Comparison of ENCODE assay signal across 20 cellular contexts in the genomic region with DNA sequence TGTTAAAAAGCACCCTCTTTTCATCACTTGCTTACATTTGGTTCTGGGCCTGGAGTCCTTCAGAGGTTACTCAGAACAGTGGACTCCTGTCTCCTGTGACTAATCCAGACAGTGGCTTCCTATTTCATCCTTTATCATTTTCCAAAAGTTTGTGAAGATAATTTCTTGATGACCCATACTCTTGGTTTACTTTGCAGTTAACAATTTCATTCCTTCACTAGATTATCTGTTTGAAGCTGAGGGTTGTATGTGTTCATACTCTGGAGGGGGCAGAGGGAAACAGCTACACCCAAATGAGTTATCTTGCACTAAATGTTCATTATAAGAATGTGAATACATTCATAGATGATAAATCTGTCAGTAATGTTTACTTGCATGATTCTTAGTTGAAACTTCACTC.
DNase-seq lines count a peak whose midpoint lies in the region; FAIRE-seq and TF ChIP-seq lines count a peak whose summit lies in the region.
"Had no signal": no experiment of that assay in that cellular context is flagged by ENCODE, and none has a peak within 500 bp of the region (broad histone marks: within the 10 kb centered on the region; RNA-seq: fewer than 3 reads in every experiment).

No MANE protein-coding gene starts in this region.

- no peak overlapping the region for H3K27ac Mint-ChIP-seq in HFFc6
- H3K27ac Mint-ChIP-seq: CD14-positive monocyte, T-cell had no signal

- no peak overlapping the region for H3K4me3 Mint-ChIP-seq in HFFc6
- H3K4me3 Mint-ChIP-seq: CD14-positive monocyte, T-cell had no signal

- no peaks in the 10 kb centered on the region for H3K36me3 Mint-ChIP-seq in HFFc6 (ENCODE audit: low read depth)
- H3K36me3 Mint-ChIP-seq: CD14-positive monocyte, T-cell had no signal

- no peaks in the 10 kb centered on the region for H3K4me1 ChIP-seq in OCI-LY7 (ENCODE audit: insufficient read depth, low read length, poor library complexity, severe bottlenecking)
- H3K4me1 ChIP-seq in colonic mucosa: no peaks in the 10 kb centered on the region

- peaks cover 3% of the 10 kb centered on the region; the same call in 1 of the 2 replicates for H3K27me3 Mint-ChIP-seq in HFFc6 (ENCODE audit: insufficient read depth)

- intact Hi-C loops in OCI-LY7 (cut with micrococcal nuclease; ENCODE audit: unreplicated experiment) (no loop called here), colonic mucosa (cut with DNase I) (no loop called here)

- H4K20me1 ChIP-seq in OCI-LY7 (ENCODE audit: insufficient read depth, low read length): no peaks in the 10 kb centered on the region

- H3K9me3 ChIP-seq in OCI-LY7 (ENCODE audit: low read length) (no peaks in the 10 kb centered on the region), colonic mucosa (no peaks in the 10 kb centered on the region)
- H3K9me3 ChIP-seq: SJSA1 had no signal

- H3K4me3 ChIP-seq in OCI-LY7 (ENCODE audit: low read depth, low read length, poor library complexity, severe bottlenecking): no peak overlapping the region
- no peak overlapping the region for H3K4me3 ChIP-seq in colonic mucosa
- H3K4me3 ChIP-seq: PC-9, SJSA1 had no signal

- FAIRE-seq in RCC 7860 (lab: Jason Lieb, UNC): no peak

- no peak overlapping the region for H3K27ac ChIP-seq in OCI-LY7 (ENCODE audit: low read depth, low read length, poor library complexity, severe bottlenecking)
- H3K27ac ChIP-seq in colonic mucosa: no peak overlapping the region
- H3K27ac ChIP-seq: PC-9 had no signal

- no peak overlapping the region for H3K4me2 ChIP-seq in OCI-LY7 (ENCODE audit: low read length)
- H3K4me2 ChIP-seq: PC-9 had no signal

- POLR2A ChIA-PET in OCI-LY7 (lab: Charles Lee): no interaction called here

- CTCF ChIA-PET in OCI-LY7 (lab: Charles Lee; ENCODE audit: unreplicated experiment): no interaction called here

- no TSS peak for BruUV-seq in OCI-LY7 (replicated peaks; lab: Mats Ljungman, UMichigan)

- peaks cover 11% of the 10 kb centered on the region; the same call in 1 of the 2 replicates for H3K9me3 Mint-ChIP-seq in HFFc6

- H3K27me3 ChIP-seq in colonic mucosa: no peaks in the 10 kb centered on the region
- H3K27me3 ChIP-seq: SJSA1 had no signal

- no peaks in the 10 kb centered on the region for H3K9me2 ChIP-seq in OCI-LY7 (ENCODE audit: insufficient read depth, low read length)

- no peak overlapping the region for H2AFZ ChIP-seq in OCI-LY7 (ENCODE audit: low read length)
- H2AFZ ChIP-seq: PC-9 had no signal

- no peaks in the 10 kb centered on the region for H3K36me3 ChIP-seq in OCI-LY7 (ENCODE audit: insufficient read depth, low read length)
- no peaks in the 10 kb centered on the region for H3K36me3 ChIP-seq in colonic mucosa
- H3K36me3 ChIP-seq: SJSA1 had no signal

- DNase-seq in AG08396 (ENCODE audit: low spot score) (peak; percentile 17), HFFc6 (peak; percentile 28), RCC 7860 (ENCODE audit: low spot score) (peak; percentile 31), iris pigment epithelial cell (ENCODE audit: low read depth) (peak; percentile 8), OCI-LY7 (ENCODE audit: low spot score) (no peak), colonic mucosa (no peak), NCI-H2171 (lab: John Stamatoyannopoulos, UW) (no peak)
- DNase-seq: DND-41, GDM1, H7, KBM-7, NCI-H1105 treated with DMSO at 0.1 percent for 48 hours, NCI-H187, NCI-H2107, NCI-H226, NCI-H524 treated with DMSO at 0.1 percent for 48 hours, PC-9, T-cell had no signal

- peaks cover 26% of the 10 kb centered on the region for H3K4me1 Mint-ChIP-seq in HFFc6 (ENCODE audit: low read depth)
- H3K4me1 Mint-ChIP-seq: CD14-positive monocyte, T-cell had no signal

- TF ChIP-seq CTCF in HFFc6 (IDR thresholded peaks at IDR 0.05): no peak
- no peak for TF ChIP-seq CTCF in OCI-LY7 (conservative IDR thresholded peaks at IDR 0.05; ENCODE audit: low read length)
- no peak for TF ChIP-seq CTCF in colonic mucosa (IDR thresholded peaks at IDR 0.05)

- H3K79me2 ChIP-seq in OCI-LY7 (ENCODE audit: insufficient read depth, low read depth, low read length): no peaks in the 10 kb centered on the region

- H3K9ac ChIP-seq in colonic mucosa (ENCODE audit: low read depth in 2 of 2, low read length in 2 of 2): no peak overlapping the region

Comparison
In these comparisons a context has a peak if more than half of its experiments do, and no peak if none do; other contexts are left out.
1. DNase-seq: peak in AG08396 (single experiment), HFFc6 (single experiment), RCC 7860 (single experiment) and iris pigment epithelial cell (single experiment); none in OCI-LY7 (single experiment), colonic mucosa (single experiment) and NCI-H2171 (single experiment).